Comparison of ENCODE assay signal across 8 cellular contexts in genomic region chr16:31382485-31383161, GRCh38. TPM values are rescaled to one million over a fixed set of nuclear protein-coding genes. Genes with fewer than 3 reads are reported as not detected.
DNase-seq lines count a peak whose midpoint lies in the region; FAIRE-seq and TF ChIP-seq lines count a peak whose summit lies in the region.

No MANE protein-coding gene starts in this region.

- DNase-seq in AG09319 (ENCODE audit: extremely low read depth, low read depth) (no peak), GM19240 (ENCODE audit: insufficient read length, low spot score) (peak; percentile 62), NCI-H2196 treated with DMSO at 0.1 percent for 48 hours (lab: John Stamatoyannopoulos, UW; ENCODE audit: unreplicated experiment) (peak; percentile 36), H1 (ENCODE audit: low read depth in 1 of 2, low spot score in 2 of 2) (peak; percentile 33 to 88), midbrain (lab: John Stamatoyannopoulos, UW) (peak; percentile 3), NCI-H187 treated with DMSO at 0.1 percent for 48 hours (lab: John Stamatoyannopoulos, UW) (no peak)
- DNase-seq in activated CD4-positive, alpha-beta memory T cell treated with anti-CD3 and anti-CD28 coated beads for 36 hours: peak; percentile 80
- DNase-seq in stimulated activated CD8-positive, alpha-beta memory T cell treated with anti-CD3 and anti-CD28 coated beads, Interleukin-7, amount 100 ng/mL, for 48 hours (ENCODE audit: extremely low read depth in 1 of 2, low read depth in 1 of 2): peak; percentile 41 to 45

- H3K9me3 Mint-ChIP-seq in activated CD4-positive, alpha-beta memory T cell treated with anti-CD3 and anti-CD28 coated beads for 36 hours: no peaks in the 10 kb centered on the region

- no peak overlapping the region; a peak in 1 of 8 replicates for H3K4me3 ChIP-seq in H1 (ENCODE audit: extremely low read depth in 1 of 4, insufficient read depth in 2 of 4, low read depth in 3 of 4, low read length in 4 of 4)

- CTCF ChIA-PET in activated CD4-positive, alpha-beta memory T cell treated with anti-CD3 and anti-CD28 coated beads for 36 hours (lab: Charles Lee): interaction anchor here (0.6 to 2.3 kb wide), 30 partner anchors 9 to 566 kb away, joined by 3 to 28 read pairs (median 4); partner anchors contain the start of genes HSD3B7, PYCARD, PYDC1 and ZNF843
- CTCF ChIA-PET in H1 (lab: Charles Lee; ENCODE audit: partially characterized antibody): interaction anchor here (0.6 to 2.7 kb wide), 36 partner anchors 10 to 397 kb away, joined by 3 to 38 read pairs (median 3); partner anchors contain the start of genes ITGAD, ITGAX, PYCARD and PYDC1

- peaks cover 18% of the 10 kb centered on the region for H3K27me3 Mint-ChIP-seq in activated CD4-positive, alpha-beta memory T cell treated with anti-CD3 and anti-CD28 coated beads for 36 hours

- H3K9me3 ChIP-seq in H1 (ENCODE audit: insufficient read depth in 2 of 2, low read depth in 1 of 2, low read length in 1 of 2): peaks cover 0 to 4% of the 10 kb centered on the region in 2 experiments; a peak in 1 of 4 replicates

- 23% methylated on average over 14 of the region's 14 CpGs; no CpG with 5 or more reads in 1 of the 2 experiments for WGBS in H1 (ENCODE audit: extremely low coverage in 1 of 2, insufficient coverage in 1 of 2, insufficient read length in 1 of 2, insufficient replicate concordance in 2 of 2, low coverage in 1 of 2, low lambda C conversion rate in 2 of 2, missing lambda C conversion rate in 1 of 2), 2 experiments

- no peak overlapping the region for H3K9ac ChIP-seq in H1 (replicated peaks in 1 of 4; ENCODE audit: extremely low read depth in 1 of 4, low read depth in 3 of 4, low read length in 3 of 4)

- no peak overlapping the region for H3K4ac ChIP-seq in H1 (replicated peaks; ENCODE audit: insufficient read length, low read depth, low read length)

- no peaks in the 10 kb centered on the region for H3K79me2 ChIP-seq in H1 (ENCODE audit: control insufficient read depth in 1 of 2, insufficient read depth in 2 of 2, low read length in 2 of 2)

- no peak overlapping the region for H2BK20ac ChIP-seq in H1 (ENCODE audit: low read length)

- H3K27ac ChIP-seq in H1 (ENCODE audit: low read depth, low read length): no peak overlapping the region

- H3K27me3 ChIP-seq in H1 (replicated peaks in 1 of 4; ENCODE audit: control insufficient read depth in 3 of 4, extremely low read depth in 1 of 4, insufficient read depth in 3 of 4, low read length in 3 of 4): no peaks in the 10 kb centered on the region

- peak overlapping the region in 1 of 2 experiments; percentile 62; a peak in 2 of 4 replicates for H3K4me2 ChIP-seq in H1 (ENCODE audit: insufficient read depth in 1 of 2, low read depth in 2 of 2, low read length in 2 of 2)

- H3K4me3 Mint-ChIP-seq in activated CD4-positive, alpha-beta memory T cell treated with anti-CD3 and anti-CD28 coated beads for 36 hours: no peak overlapping the region

- no peaks in the 10 kb centered on the region for H3K79me1 ChIP-seq in H1 (ENCODE audit: low read depth, low read length)

- peaks cover 0 to 1% of the 10 kb centered on the region in 2 experiments for H4K20me1 ChIP-seq in H1 (replicated peaks in 1 of 2; ENCODE audit: control insufficient read depth in 1 of 2, insufficient read depth in 2 of 2, low read length in 2 of 2)

- no peaks in the 10 kb centered on the region for H3K23me2 ChIP-seq in H1 (ENCODE audit: low read depth, low read length)

- H3K27ac Mint-ChIP-seq in activated CD4-positive, alpha-beta memory T cell treated with anti-CD3 and anti-CD28 coated beads for 36 hours: no peak overlapping the region

- H3K56ac ChIP-seq in H1 (replicated peaks; ENCODE audit: insufficient read length, low read depth, low read length): no peak overlapping the region

- POLR2A ChIA-PET in activated CD4-positive, alpha-beta memory T cell treated with anti-CD3 and anti-CD28 coated beads for 36 hours (lab: Charles Lee): interaction anchor here (0.8 kb wide), 1 partner anchor 179 kb away, joined by 3 read pairs; no protein-coding TSS in a partner anchor
- POLR2A ChIA-PET in H1 (lab: Charles Lee; ENCODE audit: partially characterized antibody): interaction anchor here (0.6 to 2.0 kb wide), 6 partner anchors 11 to 203 kb away, joined by 3 to 5 read pairs (median 4); partner anchors contain the start of gene FUS

- no peak overlapping the region for H2AK5ac ChIP-seq in H1 (ENCODE audit: low read depth, low read length)

- FAIRE-seq in H1 (lab: Jason Lieb, UNC): peak; percentile 84

- no peak overlapping the region for H3K14ac ChIP-seq in H1 (ENCODE audit: insufficient read length)

- H3K36me3 Mint-ChIP-seq in activated CD4-positive, alpha-beta memory T cell treated with anti-CD3 and anti-CD28 coated beads for 36 hours: no peaks in the 10 kb centered on the region

- no peak overlapping the region for H3K18ac ChIP-seq in H1 (ENCODE audit: extremely low read depth, low read length)

- H4K8ac ChIP-seq in H1 (ENCODE audit: extremely low read depth, insufficient read depth, low read length): peak overlapping the region; percentile 39

- peak; percentile 70 for TF ChIP-seq CTCF in AG09319 (IDR thresholded peaks at IDR 0.05; ENCODE audit: low read depth, low read length)
- peak; percentile 86 to 96 (median 88) for TF ChIP-seq CTCF in H1 (IDR thresholded peaks at IDR 0.05; ENCODE audit: control extremely low read depth in 1 of 3, insufficient read depth in 1 of 3, low read depth in 1 of 3, low read length in 3 of 3)

- no peak overlapping the region for H2BK12ac ChIP-seq in H1 (ENCODE audit: low read depth, low read length)

- H3K36me3 ChIP-seq in H1 (ENCODE audit: control insufficient read depth in 2 of 4, insufficient read depth in 4 of 4, low read length in 3 of 4): no peaks in the 10 kb centered on the region

- no peak for TF ChIP-seq POLR2A in H1 (IDR thresholded peaks at IDR 0.05; ENCODE audit: control extremely low read depth in 1 of 2, low read depth in 2 of 2, low read length in 2 of 2)

- H2BK5ac ChIP-seq in H1 (ENCODE audit: low read depth, low read length): no peak overlapping the region

- no peak overlapping the region; the same call in 1 of the 2 replicates for H2BK15ac ChIP-seq in H1 (ENCODE audit: low read length)

- TF ChIP-seq EP300 in H1 (IDR thresholded peaks at IDR 0.05; ENCODE audit: borderline replicate concordance in 1 of 2, low read depth in 2 of 2, low read length in 2 of 2): no peak

- peak overlapping the region; percentile 15 for H4K91ac ChIP-seq in H1 (replicated peaks; ENCODE audit: insufficient read length, low read length)

- TF ChIP-seq RAD21 in H1 (IDR thresholded peaks at IDR 0.05 in 1 of 2, conservative IDR thresholded peaks at IDR 0.05 in 1 of 2; ENCODE audit: low read depth in 2 of 2, low read length in 2 of 2): peak; percentile 84 to 87

- H2BK120ac ChIP-seq in H1 (replicated peaks; ENCODE audit: low read depth, low read length): no peak overlapping the region

- peaks cover 22% of the 10 kb centered on the region for H3K4me1 Mint-ChIP-seq in activated CD4-positive, alpha-beta memory T cell treated with anti-CD3 and anti-CD28 coated beads for 36 hours (ENCODE audit: low read depth)

- H3K23ac ChIP-seq in H1 (ENCODE audit: insufficient read length): no peak overlapping the region

- H2AFZ ChIP-seq in H1 (ENCODE audit: low read length): peak overlapping the region; percentile 99

- peaks cover 0 to 1% (median 0%) of the 10 kb centered on the region in 4 experiments; a peak in 2 of 7 replicates for H3K4me1 ChIP-seq in H1 (replicated peaks in 1 of 4; ENCODE audit: control insufficient read depth in 3 of 4, insufficient read depth in 4 of 4, low read length in 3 of 4)

- intact Hi-C loops in activated CD4-positive, alpha-beta memory T cell treated with anti-CD3 and anti-CD28 coated beads for 36 hours (cut with micrococcal nuclease): loop anchor here (10.0 kb wide), 1 partner anchor 48 kb away; no protein-coding TSS in a partner anchor

- H4K5ac ChIP-seq in H1 (ENCODE audit: insufficient read length, low read depth, low read length): no peak overlapping the region

RNA-seq across cellular contexts. Expression of gene ITGAD, which starts 10.5 kb away (rescaled TPM):
- total RNA-seq in activated CD4-positive, alpha-beta memory T cell treated with anti-CD3 and anti-CD28 coated beads for 36 hours: not detected
- not detected in 2 replicates for total RNA-seq in H1 (2021; fragmentation: NEBNext Ultra II Directional; extraction: Animal tissue kit (Norgen Biotek cat#: 25700))
- polyA plus RNA-seq in H1 (2011; rRNA removed): 0.06 TPM in 1 of 2 replicates, not detected in the other
- polyA plus RNA-seq in H1 (2011; cell fraction: cytosol; rRNA removed): 0.06 TPM
- 0.09 TPM for polyA plus RNA-seq in H1 (2011; cell fraction: nucleus; rRNA removed)
- polyA plus RNA-seq in H1 (2012, experiment 1 of 2): 0.05 to 0.08 TPM in 2 of 4 replicates, not detected in the others
- polyA plus RNA-seq in H1 (2012, experiment 2 of 2): not detected
- polyA plus RNA-seq in H1 (2013, experiment 1 of 2): not detected
- polyA plus RNA-seq in H1 (2013, experiment 2 of 2): not detected
- not detected in 2 replicates for polyA minus RNA-seq in H1 (2011; rRNA and poly(A)+ RNA removed)
- polyA minus RNA-seq in H1 (2011; cell fraction: cytosol; rRNA and poly(A)+ RNA removed): not detected
- not detected for polyA minus RNA-seq in H1 (2011; cell fraction: nucleus; rRNA and poly(A)+ RNA removed)

RNA-seq across cellular contexts. Expression of gene ITGAX, which starts 27.6 kb away (rescaled TPM):
- 10 to 100 TPM; 30.3 to 32.9 TPM for total RNA-seq in activated CD4-positive, alpha-beta memory T cell treated with anti-CD3 and anti-CD28 coated beads for 36 hours
- not detected in 2 replicates for total RNA-seq in H1 (2021; fragmentation: NEBNext Ultra II Directional; extraction: Animal tissue kit (Norgen Biotek cat#: 25700))
- polyA plus RNA-seq in H1 (2011; rRNA removed): 0.13 and 0.30 TPM in 2 replicates
- polyA plus RNA-seq in H1 (2011; cell fraction: cytosol; rRNA removed): 0.09 TPM
- 0.30 TPM for polyA plus RNA-seq in H1 (2011; cell fraction: nucleus; rRNA removed)
- 0.14 to 0.74 TPM (median 0.30 TPM) in 4 replicates for polyA plus RNA-seq in H1 (2012, experiment 1 of 2)
- polyA plus RNA-seq in H1 (2012, experiment 2 of 2): 0.12 TPM
- 0.14 TPM for polyA plus RNA-seq in H1 (2013, experiment 1 of 2)
- 0.11 TPM for polyA plus RNA-seq in H1 (2013, experiment 2 of 2)
- 0.46 TPM in 1 of 2 replicates, not detected in the other for polyA minus RNA-seq in H1 (2011; rRNA and poly(A)+ RNA removed)
- polyA minus RNA-seq in H1 (2011; cell fraction: cytosol; rRNA and poly(A)+ RNA removed): 0.59 TPM
- 0.30 TPM for polyA minus RNA-seq in H1 (2011; cell fraction: nucleus; rRNA and poly(A)+ RNA removed)

RNA-seq across cellular contexts. Expression of gene COX6A2, which starts 45.5 kb away (rescaled TPM):
- not detected for total RNA-seq in activated CD4-positive, alpha-beta memory T cell treated with anti-CD3 and anti-CD28 coated beads for 36 hours
- not detected in 2 replicates for total RNA-seq in H1 (2021; fragmentation: NEBNext Ultra II Directional; extraction: Animal tissue kit (Norgen Biotek cat#: 25700))
- polyA plus RNA-seq in H1 (2011; rRNA removed): 0.79 and 1.6 TPM in 2 replicates
- polyA plus RNA-seq in H1 (2011; cell fraction: cytosol; rRNA removed): not detected
- polyA plus RNA-seq in H1 (2011; cell fraction: nucleus; rRNA removed): 1.4 TPM
- polyA plus RNA-seq in H1 (2012, experiment 1 of 2): 1.3 to 3.0 TPM (median 2.3 TPM) in 3 of 4 replicates, not detected in the other
- polyA plus RNA-seq in H1 (2012, experiment 2 of 2): not detected
- 2.7 TPM for polyA plus RNA-seq in H1 (2013, experiment 1 of 2)
- polyA plus RNA-seq in H1 (2013, experiment 2 of 2): 1.3 TPM
- not detected in 2 replicates for polyA minus RNA-seq in H1 (2011; rRNA and poly(A)+ RNA removed)
- polyA minus RNA-seq in H1 (2011; cell fraction: cytosol; rRNA and poly(A)+ RNA removed): not detected
- polyA minus RNA-seq in H1 (2011; cell fraction: nucleus; rRNA and poly(A)+ RNA removed): 2.9 TPM

RNA-seq across cellular contexts. Expression of gene ZNF843, which starts 60.0 kb away (rescaled TPM):
- total RNA-seq in activated CD4-positive, alpha-beta memory T cell treated with anti-CD3 and anti-CD28 coated beads for 36 hours: under 1 TPM; 0.17 to 0.19 TPM
- total RNA-seq in H1 (2021; fragmentation: NEBNext Ultra II Directional; extraction: Animal tissue kit (Norgen Biotek cat#: 25700)): 0.15 and 0.19 TPM in 2 replicates
- 0.32 and 0.36 TPM in 2 replicates for polyA plus RNA-seq in H1 (2011; rRNA removed)
- polyA plus RNA-seq in H1 (2011; cell fraction: cytosol; rRNA removed): 0.28 TPM
- 0.27 TPM for polyA plus RNA-seq in H1 (2011; cell fraction: nucleus; rRNA removed)
- 0.08 to 0.17 TPM (median 0.11 TPM) in 4 replicates for polyA plus RNA-seq in H1 (2012, experiment 1 of 2)
- polyA plus RNA-seq in H1 (2012, experiment 2 of 2): 0.18 TPM
- polyA plus RNA-seq in H1 (2013, experiment 1 of 2): 0.10 TPM
- polyA plus RNA-seq in H1 (2013, experiment 2 of 2): 0.15 TPM
- polyA minus RNA-seq in H1 (2011; rRNA and poly(A)+ RNA removed): 0.29 and 0.32 TPM in 2 replicates
- polyA minus RNA-seq in H1 (2011; cell fraction: cytosol; rRNA and poly(A)+ RNA removed): not detected
- 0.30 TPM for polyA minus RNA-seq in H1 (2011; cell fraction: nucleus; rRNA and poly(A)+ RNA removed)

Comparison
In these comparisons a context has a peak if more than half of its experiments do, and no peak if none do; other contexts are left out.
1. DNase-seq: peak in GM19240 (single experiment), NCI-H2196 treated with DMSO at 0.1 percent for 48 hours (single experiment), activated CD4-positive, alpha-beta memory T cell treated with anti-CD3 and anti-CD28 coated beads for 36 hours (single experiment), H1 (2 of 2), midbrain (single experiment) and stimulated activated CD8-positive, alpha-beta memory T cell treated with anti-CD3 and anti-CD28 coated beads, Interleukin-7, amount 100 ng/mL, for 48 hours (2 of 2); none in AG09319 (single experiment) and NCI-H187 treated with DMSO at 0.1 percent for 48 hours (single experiment).
2. RNA of gene ITGAX, which starts 27.6 kb away (total RNA-seq): 30.3 to 32.9 TPM in activated CD4-positive, alpha-beta memory T cell treated with anti-CD3 and anti-CD28 coated beads for 36 hours; not detected in H1; every median in the first group is over 10 times any median in the second.